ENCODE assay signal across 1 cellular context in genomic region chr7:28160551-28160991, GRCh38.
A peak's percentile ranks its signal among the peaks of the same experiment; 100 is the strongest.
TF ChIP-seq lines count a peak whose summit lies in the region.

No MANE protein-coding gene starts in this region.

TF ChIP-seq in IMR-90, 13 proteins besides CTCF, POLR2A, EP300 and RAD21:
- TF ChIP-seq RFX5 (IDR thresholded peaks at IDR 0.05; ENCODE audit: low read depth, low read length) (no peak), USF2 (IDR thresholded peaks at IDR 0.05; ENCODE audit: low read depth, low read length) (peak; percentile 46; the same call in 1 of the 2 replicates), SMC3 (IDR thresholded peaks at IDR 0.05; ENCODE audit: low read depth, low read length) (no peak), RCOR1 (IDR thresholded peaks at IDR 0.05; ENCODE audit: insufficient replicate concordance, low read length) (no peak), MXI1 (IDR thresholded peaks at IDR 0.05; ENCODE audit: borderline replicate concordance, low read depth, low read length) (no peak), NFE2L2 (IDR thresholded peaks at IDR 0.05; ENCODE audit: low read depth, low read length) (no peak), MAFK (IDR thresholded peaks at IDR 0.05; ENCODE audit: low read depth, low read length) (no peak), CHD1 (IDR thresholded peaks at IDR 0.05; ENCODE audit: low read depth, low read length) (no peak), CEBPB (IDR thresholded peaks at IDR 0.05; ENCODE audit: low read depth, low read length) (no peak), BHLHE40 (IDR thresholded peaks at IDR 0.05; ENCODE audit: low read depth, low read length) (peak; percentile 2; the same call in 1 of the 2 replicates), FOS (IDR thresholded peaks at IDR 0.05; ENCODE audit: low read depth, low read length) (no peak), ELK1 (IDR thresholded peaks at IDR 0.05; ENCODE audit: borderline replicate concordance, low read depth, low read length) (no peak), MAZ (IDR thresholded peaks at IDR 0.05; ENCODE audit: borderline replicate concordance, low read depth, low read length) (no peak)
TF ChIP-seq in IMR-90: peak in this region for 2.
